In the genomic region with DNA sequence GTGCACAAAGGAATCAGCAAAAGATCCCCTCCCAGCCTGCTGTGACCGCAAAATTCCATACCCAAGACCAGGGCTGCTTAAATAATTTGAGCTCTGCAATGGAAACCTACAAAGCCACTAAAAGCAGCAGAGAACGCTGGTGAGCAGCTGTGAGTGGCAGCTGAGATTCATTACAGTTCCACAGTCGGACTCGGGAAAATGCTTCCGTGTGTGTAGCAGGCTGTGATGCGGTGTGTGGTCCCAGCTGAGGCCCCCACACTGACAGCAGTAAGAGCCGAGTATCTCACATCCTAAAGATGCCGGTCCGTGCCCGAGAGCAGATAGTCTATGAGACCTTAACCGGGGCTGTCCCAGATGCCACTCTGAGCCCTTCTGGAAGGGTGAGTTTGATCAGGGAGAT, we compare ENCODE assay signal across 21 cellular contexts.
"Had no signal": no experiment of that assay in that cellular context is flagged by ENCODE, and none has a peak within 500 bp of the region (broad histone marks: within the 10 kb centered on the region; RNA-seq: fewer than 3 reads in every experiment).

No MANE protein-coding gene starts in this region.

- H3K9me3 Mint-ChIP-seq: activated B cell treated with CpG ODN at 0.5 μM for 24 hours; activated naive CD4-positive, alpha-beta T cell treated with anti-CD3 and anti-CD28 coated beads for 36 hours; activated T-cell treated with anti-CD3 and anti-CD28 coated beads, Interleukin-2, amount 50 U/mL, for 72 hours; immature natural killer cell; mesothelial cell of epicardium; nephron progenitor cell; stimulated activated naive CD8-positive, alpha-beta T cell treated with anti-CD3 and anti-CD28 coated beads, Interleukin-15, Interleukin-2, amounts not matched to agents 100 ng/mL and 50 ng/mL, for 24 hours; T-helper 1 cell treated with Interleukin-12 subunit alpha and Interleukin-12 subunit beta and Interleukin-4 antibody, amounts not matched to agents 30 μg/mL and 1 μg/mL, for 36 hours had no signal

- H3K4me3 Mint-ChIP-seq: activated B cell treated with CpG ODN at 0.5 μM for 24 hours; activated naive CD4-positive, alpha-beta T cell treated with anti-CD3 and anti-CD28 coated beads for 36 hours; activated T-cell treated with anti-CD3 and anti-CD28 coated beads, Interleukin-2, amount 50 U/mL, for 72 hours; immature natural killer cell; mesothelial cell of epicardium; nephron progenitor cell; stimulated activated naive CD8-positive, alpha-beta T cell treated with anti-CD3 and anti-CD28 coated beads, Interleukin-15, Interleukin-2, amounts not matched to agents 100 ng/mL and 50 ng/mL, for 24 hours; T-helper 1 cell treated with Interleukin-12 subunit alpha and Interleukin-12 subunit beta and Interleukin-4 antibody, amounts not matched to agents 30 μg/mL and 1 μg/mL, for 36 hours had no signal

- H3K9me3 ChIP-seq: left lung, thyroid gland had no signal

- H3K27ac Mint-ChIP-seq: activated B cell treated with CpG ODN at 0.5 μM for 24 hours; activated naive CD4-positive, alpha-beta T cell treated with anti-CD3 and anti-CD28 coated beads for 36 hours; activated T-cell treated with anti-CD3 and anti-CD28 coated beads, Interleukin-2, amount 50 U/mL, for 72 hours; immature natural killer cell; mesothelial cell of epicardium; stimulated activated naive CD8-positive, alpha-beta T cell treated with anti-CD3 and anti-CD28 coated beads, Interleukin-15, Interleukin-2, amounts not matched to agents 100 ng/mL and 50 ng/mL, for 24 hours; T-helper 1 cell treated with Interleukin-12 subunit alpha and Interleukin-12 subunit beta and Interleukin-4 antibody, amounts not matched to agents 30 μg/mL and 1 μg/mL, for 36 hours had no signal

- H3K27me3 Mint-ChIP-seq: stimulated activated naive CD8-positive, alpha-beta T cell treated with anti-CD3 and anti-CD28 coated beads, Interleukin-15, Interleukin-2, amounts not matched to agents 100 ng/mL and 50 ng/mL, for 24 hours had no signal

- H3K79me2 ChIP-seq: hepatocyte had no signal

- H3K4me1 Mint-ChIP-seq: activated B cell treated with CpG ODN at 0.5 μM for 24 hours had no signal

- H3K27me3 ChIP-seq: hepatocyte, left lung, thyroid gland had no signal

- H3K4me3 ChIP-seq: hepatocyte, left lung, skin epidermis, thyroid gland had no signal

- H3K36me3 ChIP-seq: left lung, thyroid gland had no signal

- DNase-seq: activated B cell treated with CpG ODN at 0.5 μM for 24 hours; activated CD4-positive, alpha-beta T cell treated with anti-CD3 and anti-CD28 coated beads for 4 hours; activated CD4-positive, alpha-beta T cell treated with anti-CD3 and anti-CD28 coated beads, Interleukin-2, amount 50 U/mL, for 48 hours; activated effector memory CD4-positive, alpha-beta T cell treated with Interleukin-2 at 50 U/mL for 16 hours; activated naive CD4-positive, alpha-beta T cell treated with anti-CD3 and anti-CD28 coated beads for 36 hours; activated T-cell treated with anti-CD3 and anti-CD28 coated beads, Interleukin-2, amount 50 U/mL, for 72 hours; amygdala; effector CD4-positive, alpha-beta T cell; erythroblast; immature natural killer cell; nephron progenitor cell; stimulated activated CD4-positive, alpha-beta T cell treated with anti-CD3 and anti-CD28 coated beads, Interleukin-1b, Interleukin-23, amount 100 ng/mL, for 48 hours; substantia nigra; T1000; thyroid gland had no signal

- ATAC-seq: activated T-cell treated with anti-CD3 and anti-CD28 coated beads, Interleukin-2, amount 50 U/mL, for 72 hours had no signal

- H2AFZ ChIP-seq: hepatocyte had no signal

- H3K27ac ChIP-seq: hepatocyte, left lung, thyroid gland had no signal
